In the genomic region with DNA sequence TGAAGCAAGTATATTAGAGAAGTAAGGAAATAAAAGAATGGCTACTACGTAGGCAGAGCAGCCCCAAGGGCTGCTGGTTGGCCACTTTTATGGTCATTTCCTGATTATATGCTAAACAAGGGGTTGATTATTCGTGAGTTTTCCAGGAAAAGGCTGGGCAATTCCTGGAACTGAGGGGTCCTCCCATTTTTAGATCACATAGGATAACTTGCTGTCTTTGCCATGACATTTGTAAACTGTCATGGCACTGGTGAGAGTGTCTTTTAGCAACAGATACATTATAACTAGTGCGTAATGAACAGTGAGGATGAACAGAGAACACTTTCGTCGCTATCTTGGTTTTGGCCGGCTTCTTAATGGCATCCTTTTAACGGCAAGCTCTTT, we compare ENCODE assay signal across 21 cellular contexts.
"Had no signal": no experiment of that assay in that cellular context is flagged by ENCODE, and none has a peak within 500 bp of the region (broad histone marks: within the 10 kb centered on the region; RNA-seq: fewer than 3 reads in every experiment).

No MANE protein-coding gene starts in this region.

- H3K4me2 ChIP-seq: smooth muscle cell had no signal

- H3K36me3 Mint-ChIP-seq: brain had no signal

- H3K27ac Mint-ChIP-seq: activated CD4-positive, alpha-beta memory T cell treated with anti-CD3 and anti-CD28 coated beads for 36 hours; brain; dendritic cell treated with granulocyte-macrophage colony-stimulating factor and Interleukin-4, amounts not matched to agents 40 ng/mL and 50 ng/mL, for 4 days; nephron progenitor cell; stimulated activated memory B cell treated with anti-CD40 and anti-IgM and Interleukin-4, amounts not matched to agents 10 μg/mL and 1 μg/mL and 100 μg/mL, for 72 hours had no signal

- H3K27me3 ChIP-seq: sigmoid colon, transverse colon, vagina had no signal

- H3K4me3 Mint-ChIP-seq: activated CD4-positive, alpha-beta memory T cell treated with anti-CD3 and anti-CD28 coated beads for 36 hours; dendritic cell treated with granulocyte-macrophage colony-stimulating factor and Interleukin-4, amounts not matched to agents 40 ng/mL and 50 ng/mL, for 4 days; nephron progenitor cell; stimulated activated memory B cell treated with anti-CD40 and anti-IgM and Interleukin-4, amounts not matched to agents 10 μg/mL and 1 μg/mL and 100 μg/mL, for 72 hours had no signal

- H3K36me3 ChIP-seq: sigmoid colon, transverse colon, vagina had no signal

- H3K27ac ChIP-seq: sigmoid colon, vagina had no signal

- DNase-seq: activated CD4-positive, alpha-beta memory T cell treated with anti-CD3 and anti-CD28 coated beads for 36 hours; activated CD4-positive, alpha-beta T cell treated with anti-CD3 and anti-CD28 coated beads for 48 hours; activated naive CD4-positive, alpha-beta T cell treated with anti-CD3 and anti-CD28 coated beads, Interleukin-2, amount 50 U/mL, for 16 hours; activated T-cell treated with anti-CD3 and anti-CD28 coated beads, Interleukin-2, amount 50 U/mL, for 48 hours; anterior cingulate cortex; caudate nucleus; effector memory CD4-positive, alpha-beta T cell; foreskin melanocyte; glutamatergic neuron; hypothalamus; nephron progenitor cell; nucleus accumbens; sigmoid colon; stimulated activated CD4-positive, alpha-beta T cell treated with anti-CD3 and anti-CD28 coated beads, Interleukin-15, amount 100 ng/mL, for 24 hours; T-helper 9 cell; transverse colon had no signal

- H3K27me3 Mint-ChIP-seq: activated CD4-positive, alpha-beta memory T cell treated with anti-CD3 and anti-CD28 coated beads for 36 hours; stimulated activated memory B cell treated with anti-CD40 and anti-IgM and Interleukin-4, amounts not matched to agents 10 μg/mL and 1 μg/mL and 100 μg/mL, for 72 hours had no signal

- H3K4me3 ChIP-seq: sigmoid colon, smooth muscle cell, transverse colon, vagina had no signal

- ATAC-seq: stimulated activated memory B cell treated with anti-CD40 and anti-IgM and Interleukin-4, amounts not matched to agents 10 μg/mL and 1 μg/mL and 100 μg/mL, for 72 hours had no signal

- H3K9me3 ChIP-seq: sigmoid colon had no signal
